In the genomic region with DNA sequence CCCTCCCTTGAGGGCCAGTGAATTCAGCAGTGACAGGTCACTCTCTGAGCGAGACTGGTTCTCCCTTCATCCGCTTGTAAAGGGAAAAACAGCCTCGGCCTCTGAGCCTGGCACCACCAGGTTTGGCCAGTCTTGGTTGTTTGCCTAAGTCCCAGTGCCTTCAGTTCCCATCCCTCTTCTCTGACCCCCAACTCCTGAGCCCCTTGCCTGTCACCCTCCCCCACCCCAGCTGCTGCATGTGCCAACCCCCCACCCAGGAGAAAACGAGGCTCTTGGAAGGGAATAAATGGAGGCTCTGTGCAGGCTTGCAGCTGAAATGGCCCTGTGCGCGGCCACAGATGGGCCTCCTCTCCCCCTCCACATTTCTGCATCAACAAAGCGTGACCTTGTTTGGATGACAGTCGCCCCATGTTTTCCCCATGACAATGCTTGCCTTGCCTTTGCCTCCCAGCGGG, we compare ENCODE assay signal across 19 cellular contexts.
"Had no signal": no experiment of that assay in that cellular context is flagged by ENCODE, and none has a peak within 500 bp of the region (broad histone marks: within the 10 kb centered on the region; RNA-seq: fewer than 3 reads in every experiment).

No MANE protein-coding gene starts in this region.

- H3K4me3 Mint-ChIP-seq: dendritic cell treated with granulocyte-macrophage colony-stimulating factor and Interleukin-4, amounts not matched to agents 40 ng/mL and 50 ng/mL, for 4 days; stimulated activated memory B cell treated with anti-CD40 and anti-IgM and Interleukin-4, amounts not matched to agents 10 μg/mL and 1 μg/mL and 100 μg/mL, for 72 hours had no signal

- DNase-seq: activated CD4-positive, alpha-beta T cell treated with anti-CD3 and anti-CD28 coated beads, Interleukin-2, amount 10 ng/mL, durations not matched to agents 24 days and 14 days; activated CD4-positive, CD25-positive, alpha-beta regulatory T cell; activated CD8-positive, alpha-beta memory T cell treated with anti-CD3 and anti-CD28 coated beads, Interleukin-2, amount 50 U/mL, for 48 hours; activated gamma-delta T cell; activated T-cell treated with anti-CD3 and anti-CD28 coated beads, Interleukin-2, amount 50 U/mL, for 72 hours; effector memory CD8-positive, alpha-beta T cell; heart right ventricle; islet precursor cell; left lung; mammary epithelial cell; natural killer cell; pancreas; stimulated activated CD4-positive, alpha-beta T cell treated with anti-CD3 and anti-CD28 coated beads, Interleukin-2, amount 100 ng/mL, for 48 hours; transverse colon had no signal

- H3K27ac Mint-ChIP-seq: activated CD4-positive, alpha-beta T cell treated with anti-CD3 and anti-CD28 coated beads, Interleukin-2, amount 10 ng/mL, durations not matched to agents 24 days and 14 days; stimulated activated memory B cell treated with anti-CD40 and anti-IgM and Interleukin-4, amounts not matched to agents 10 μg/mL and 1 μg/mL and 100 μg/mL, for 72 hours had no signal

- H3K9me3 ChIP-seq: heart right ventricle, left lung, pancreas, transverse colon had no signal

- H3K27ac ChIP-seq: heart right ventricle, left lung, pancreas, transverse colon had no signal

- H3K27me3 Mint-ChIP-seq: activated CD4-positive, alpha-beta T cell treated with anti-CD3 and anti-CD28 coated beads, Interleukin-2, amount 10 ng/mL, durations not matched to agents 24 days and 14 days; central memory CD8-positive, alpha-beta T cell; dendritic cell treated with granulocyte-macrophage colony-stimulating factor and Interleukin-4, amounts not matched to agents 40 ng/mL and 50 ng/mL, for 4 days; effector memory CD8-positive, alpha-beta T cell; stimulated activated memory B cell treated with anti-CD40 and anti-IgM and Interleukin-4, amounts not matched to agents 10 μg/mL and 1 μg/mL and 100 μg/mL, for 72 hours had no signal

- H3K36me3 Mint-ChIP-seq: natural killer cell had no signal

- ATAC-seq: activated naive CD4-positive, alpha-beta T cell treated with anti-CD3 and anti-CD28 coated beads, Interleukin-2, amount 50 U/mL, for 72 hours; activated T-cell treated with anti-CD3 and anti-CD28 coated beads, Interleukin-2, amount 50 U/mL, for 72 hours; effector memory CD8-positive, alpha-beta T cell; heart right ventricle; left lung; natural killer cell; pancreas; stimulated activated memory B cell treated with anti-CD40 and anti-IgM and Interleukin-4, amounts not matched to agents 10 μg/mL and 1 μg/mL and 100 μg/mL, for 72 hours had no signal

- H3K4me3 ChIP-seq: heart right ventricle, left lung, pancreas, transverse colon had no signal

- H3K27me3 ChIP-seq: heart right ventricle, left lung, pancreas, transverse colon had no signal

- H3K9me3 Mint-ChIP-seq: activated CD4-positive, alpha-beta T cell treated with anti-CD3 and anti-CD28 coated beads, Interleukin-2, amount 10 ng/mL, durations not matched to agents 24 days and 14 days; activated naive CD4-positive, alpha-beta T cell treated with anti-CD3 and anti-CD28 coated beads, Interleukin-2, amount 50 U/mL, for 72 hours; activated T-cell treated with anti-CD3 and anti-CD28 coated beads, Interleukin-2, amount 50 U/mL, for 72 hours; brain; central memory CD8-positive, alpha-beta T cell; dendritic cell treated with granulocyte-macrophage colony-stimulating factor and Interleukin-4, amounts not matched to agents 40 ng/mL and 50 ng/mL, for 4 days; effector memory CD8-positive, alpha-beta T cell; natural killer cell; stimulated activated memory B cell treated with anti-CD40 and anti-IgM and Interleukin-4, amounts not matched to agents 10 μg/mL and 1 μg/mL and 100 μg/mL, for 72 hours had no signal
